Comparison of ENCODE assay signal across 10 cellular contexts in genomic region chr11:61833926-61834277, GRCh38. TPM values are rescaled to one million over a fixed set of nuclear protein-coding genes. Genes with fewer than 3 reads are reported as not detected.
DNase-seq lines count a peak whose midpoint lies in the region; ATAC-seq, FAIRE-seq and TF ChIP-seq lines count a peak whose summit lies in the region.
"Had no signal": no experiment of that assay in that cellular context is flagged by ENCODE, and none has a peak within 500 bp of the region (broad histone marks: within the 10 kb centered on the region; RNA-seq: fewer than 3 reads in every experiment).

No MANE protein-coding gene starts in this region.

- peaks cover 8 to 11% of the 10 kb centered on the region in 2 donors for H3K27me3 Mint-ChIP-seq in CD4-positive, alpha-beta memory T cell

- H3K9ac ChIP-seq in OCI-LY3 (ENCODE audit: low read length), result peak overlapping the region; percentile 71
- peak overlapping the region; percentile 53 for H3K9ac ChIP-seq in endothelial cell of umbilical vein (replicated peaks; ENCODE audit: extremely low read depth, insufficient read depth, low read length)
- H3K9ac ChIP-seq in trophoblast cell (ENCODE audit: low read length), result no peak overlapping the region

- WGBS in trophoblast cell (ENCODE audit: extremely low coverage, insufficient coverage, insufficient read length), result no CpG with 5 or more reads among the region's 12 CpGs

- H2BK12ac ChIP-seq in trophoblast cell (ENCODE audit: low read length), result no peak overlapping the region

- TF ChIP-seq CTCF in OCI-LY3 (IDR thresholded peaks at IDR 0.05; ENCODE audit: low read depth, low read length), result no peak
- TF ChIP-seq CTCF in endothelial cell of umbilical vein (IDR thresholded peaks at IDR 0.05; ENCODE audit: extremely low read depth in 1 of 2, insufficient read depth in 1 of 2, low read depth in 1 of 2, low read length in 2 of 2), result no peak

- peaks cover 3% of the 10 kb centered on the region for H3K27me3 ChIP-seq in CD4-positive, alpha-beta memory T cell (ENCODE audit: insufficient read depth, low read length)
- H3K27me3 ChIP-seq in OCI-LY3 (ENCODE audit: low read depth, low read length), result no peaks in the 10 kb centered on the region
- no peaks in the 10 kb centered on the region for H3K27me3 ChIP-seq in endothelial cell of umbilical vein (ENCODE audit: control insufficient read depth in 2 of 2, insufficient read depth in 2 of 2, low read length in 2 of 2)
- H3K27me3 ChIP-seq in trophoblast cell (ENCODE audit: insufficient read depth, low read length), result no peaks in the 10 kb centered on the region

- H3K27ac ChIP-seq in CD4-positive, alpha-beta memory T cell (ENCODE audit: low read depth, low read length), result no peak overlapping the region
- peak overlapping the region; percentile 96 for H3K27ac ChIP-seq in OCI-LY3 (ENCODE audit: low read length)
- H3K27ac ChIP-seq in endothelial cell of umbilical vein (ENCODE audit: insufficient read depth, low read depth, low read length), result peak overlapping the region; percentile 98
- H3K27ac ChIP-seq in trophoblast cell (ENCODE audit: low read depth, low read length), result no peak overlapping the region

- H3K79me2 ChIP-seq in OCI-LY3 (ENCODE audit: low read length) (peaks cover 85% of the 10 kb centered on the region), endothelial cell of umbilical vein (ENCODE audit: control insufficient read depth, insufficient read depth, low read length) (peaks cover 92% of the 10 kb centered on the region), trophoblast cell (ENCODE audit: control insufficient read depth, insufficient read depth, low read length, poor library complexity) (peaks cover 28% of the 10 kb centered on the region)

- DNase-seq in CD4-positive, alpha-beta memory T cell, result no peak
- DNase-seq in endothelial cell of umbilical vein (ENCODE audit: low read depth, low spot score), result no peak
- DNase-seq in trophoblast cell, result no peak
- no peak for DNase-seq in NCI-H446 treated with DMSO at 0.1 percent for 48 hours (lab: John Stamatoyannopoulos, UW)
- DNase-seq in COR-L47 (lab: John Stamatoyannopoulos, UW), result no peak
- no peak for DNase-seq in NCI-H1436 treated with DMSO at 0.1 percent for 48 hours (lab: John Stamatoyannopoulos, UW)
- DNase-seq: DMS53 had no signal

- dilution Hi-C loops in endothelial cell of umbilical vein (cut with MboI; ENCODE audit: extremely low pct_ligation_motif_present, low sequenced_read_pairs), result no loop called here

- H2AFZ ChIP-seq in OCI-LY3 (ENCODE audit: low read depth, low read length), result no peak overlapping the region
- no peak overlapping the region for H2AFZ ChIP-seq in endothelial cell of umbilical vein (ENCODE audit: low read depth, low read length)
- H2AFZ ChIP-seq in trophoblast cell (ENCODE audit: insufficient read depth, low read length, poor library complexity), result no peak overlapping the region

- POLR2A ChIA-PET in CD4-positive, alpha-beta memory T cell (lab: Charles Lee; ENCODE audit: partially characterized antibody), result interaction anchor here (1.3 to 2.2 kb wide), 3 partner anchors 18 to 135 kb away, joined by 3 to 22 read pairs (median 6); partner anchors contain the start of genes FADS1 and FTH1
- POLR2A ChIA-PET in endothelial cell of umbilical vein (lab: Charles Lee), result interaction anchor here (2.3 kb wide), 1 partner anchor 19 kb away, joined by 10 read pairs; no protein-coding TSS in a partner anchor

- no peak overlapping the region for H2BK120ac ChIP-seq in trophoblast cell (ENCODE audit: insufficient read depth, low read length, poor library complexity)

- H3K4me3 ChIP-seq in CD4-positive, alpha-beta memory T cell (ENCODE audit: low read length in 2 of 2), result no peak overlapping the region
- peak overlapping the region; percentile 40 for H3K4me3 ChIP-seq in OCI-LY3 (ENCODE audit: low read length)
- H3K4me3 ChIP-seq in endothelial cell of umbilical vein (replicated peaks in 1 of 3; ENCODE audit: insufficient read depth in 1 of 3, low read depth in 1 of 3, low read length in 3 of 3), result no peak overlapping the region
- no peak overlapping the region for H3K4me3 ChIP-seq in trophoblast cell (ENCODE audit: low read depth, low read length)

- H3K4me3 Mint-ChIP-seq in CD4-positive, alpha-beta memory T cell, result peak overlapping the region in 3 of 8 donors; percentile 59 to 72 (median 69)

- no peak overlapping the region for H4K12ac ChIP-seq in trophoblast cell (ENCODE audit: low read depth, low read length)

- CTCF ChIA-PET in CD4-positive, alpha-beta memory T cell (lab: Charles Lee; ENCODE audit: partially characterized antibody), result interaction anchor here (0.6 to 2.4 kb wide), 2 partner anchors 37 to 40 kb away, joined by 3 to 12 read pairs; no protein-coding TSS in a partner anchor
- CTCF ChIA-PET in endothelial cell of umbilical vein (lab: Charles Lee), result interaction anchor here (1.2 to 5.7 kb wide), 5 partner anchors 16 to 248 kb away, joined by 4 to 38 read pairs (median 8); partner anchors contain the start of gene FADS1

- TF ChIP-seq POLR2A in endothelial cell of umbilical vein (IDR thresholded peaks at IDR 0.05; ENCODE audit: low read depth, low read length), result no peak

- no peak overlapping the region for H3K14ac ChIP-seq in trophoblast cell (ENCODE audit: low read length)

- no peaks in the 10 kb centered on the region for H3K36me3 Mint-ChIP-seq in CD4-positive, alpha-beta memory T cell

- H2BK5ac ChIP-seq in trophoblast cell (ENCODE audit: low read depth, low read length, poor library complexity), result no peak overlapping the region

- H3K9me1 ChIP-seq in endothelial cell of umbilical vein (replicated peaks; ENCODE audit: control insufficient read depth, extremely low read depth, insufficient read depth, low read length), result no peaks in the 10 kb centered on the region

- H3K4me1 ChIP-seq in CD4-positive, alpha-beta memory T cell (ENCODE audit: insufficient read depth, low read length), result peaks cover 25% of the 10 kb centered on the region
- H3K4me1 ChIP-seq in OCI-LY3 (ENCODE audit: low read length) (peaks cover 67% of the 10 kb centered on the region), endothelial cell of umbilical vein (ENCODE audit: control insufficient read depth, extremely low read depth, insufficient read depth, low read length) (peaks cover 60% of the 10 kb centered on the region), trophoblast cell (ENCODE audit: control insufficient read depth in 1 of 2, insufficient read depth in 2 of 2, low read length in 2 of 2) (peaks cover 19 to 38% of the 10 kb centered on the region in 2 experiments)

- H3K4ac ChIP-seq in trophoblast cell (ENCODE audit: low read depth, low read length), result peak overlapping the region; percentile 50

- H3K18ac ChIP-seq in trophoblast cell (ENCODE audit: low read length), result peak overlapping the region; percentile 3

- no TSS peak for BruUV-seq in endothelial cell of umbilical vein (replicated peaks; lab: Mats Ljungman, UMichigan)

- no peak overlapping the region for H3K23ac ChIP-seq in trophoblast cell (ENCODE audit: low read length)

- H3K79me1 ChIP-seq in trophoblast cell (ENCODE audit: low read length), result peaks cover 5% of the 10 kb centered on the region

- H3K4me1 Mint-ChIP-seq in CD4-positive, alpha-beta memory T cell, result peaks cover 13 to 36% (median 26%) of the 10 kb centered on the region in 4 donors

- H3K9me3 ChIP-seq in CD4-positive, alpha-beta memory T cell (ENCODE audit: control insufficient read depth in 1 of 2, low read length in 2 of 2), result no peaks in the 10 kb centered on the region
- H3K9me3 ChIP-seq in OCI-LY3 (ENCODE audit: insufficient read depth, low read length) (no peaks in the 10 kb centered on the region), endothelial cell of umbilical vein (replicated peaks; ENCODE audit: control insufficient read depth, insufficient read depth, low read length) (no peaks in the 10 kb centered on the region), trophoblast cell (ENCODE audit: insufficient read depth, low read depth, low read length) (peaks cover 4% of the 10 kb centered on the region)

- H2AK5ac ChIP-seq in trophoblast cell (ENCODE audit: low read length), result no peak overlapping the region

- no peak for FAIRE-seq in endothelial cell of umbilical vein (lab: Jason Lieb, UNC)
- FAIRE-seq: keratinocyte had no signal

- no peak for ATAC-seq in GM18520 (IDR thresholded peaks at IDR 0.05; ENCODE audit: unreplicated experiment)

- no peak overlapping the region for H4K8ac ChIP-seq in trophoblast cell (ENCODE audit: low read depth, low read length)

- intact Hi-C loops in CD4-positive, alpha-beta memory T cell (cut with micrococcal nuclease), result no loop called here
- intact Hi-C loops in endothelial cell of umbilical vein (cut with micrococcal nuclease), result loop anchor here (1.0 to 2.0 kb wide), 4 partner anchors 12 to 57 kb away; partner anchors contain the start of genes FADS3, FEN1 and TMEM258

- no peaks in the 10 kb centered on the region for H3K36me3 ChIP-seq in CD4-positive, alpha-beta memory T cell (ENCODE audit: insufficient read depth, low read length)
- peaks cover 74% of the 10 kb centered on the region for H3K36me3 ChIP-seq in OCI-LY3 (replicated peaks; ENCODE audit: low read depth, low read length)
- peaks cover 7 to 18% of the 10 kb centered on the region in 2 experiments for H3K36me3 ChIP-seq in endothelial cell of umbilical vein (ENCODE audit: control insufficient read depth in 2 of 2, extremely low read depth in 1 of 2, insufficient read depth in 2 of 2, low read length in 2 of 2)
- H3K36me3 ChIP-seq in trophoblast cell (ENCODE audit: control insufficient read depth in 1 of 2, insufficient read depth in 2 of 2, low read length in 2 of 2), result peaks cover 48 to 50% of the 10 kb centered on the region in 2 experiments

- peak overlapping the region in 5 of 7 donors; percentile 27 to 98 (median 60) for H3K27ac Mint-ChIP-seq in CD4-positive, alpha-beta memory T cell

- no peaks in the 10 kb centered on the region for H3K9me3 Mint-ChIP-seq in CD4-positive, alpha-beta memory T cell

- peak overlapping the region; percentile 98 for H3K4me2 ChIP-seq in OCI-LY3 (ENCODE audit: low read length)
- H3K4me2 ChIP-seq in endothelial cell of umbilical vein (ENCODE audit: insufficient read depth, low read length), result peak overlapping the region; percentile 18
- H3K4me2 ChIP-seq in trophoblast cell (ENCODE audit: low read length), result no peak overlapping the region

- H4K20me1 ChIP-seq in OCI-LY3 (ENCODE audit: insufficient read depth, low read length), result peaks cover 30% of the 10 kb centered on the region
- H4K20me1 ChIP-seq in endothelial cell of umbilical vein (replicated peaks; ENCODE audit: control insufficient read depth, extremely low read depth, insufficient read depth, low read length), result peaks cover 4% of the 10 kb centered on the region

- H4K91ac ChIP-seq in trophoblast cell (ENCODE audit: low read depth, low read length), result no peak overlapping the region

RNA-seq across cellular contexts. Expression of gene FADS2, which starts 5.8 kb away (rescaled TPM):
- under 1 TPM; 0.22 to 0.73 TPM for total RNA-seq in CD4-positive, alpha-beta memory T cell
- under 1 TPM; 0.06 to 0.94 TPM for polyA plus RNA-seq in CD4-positive, alpha-beta memory T cell
- total RNA-seq in endothelial cell of umbilical vein, result 668 and 694 TPM in 2 replicates
- 898 and 969 TPM in 2 replicates for polyA plus RNA-seq in endothelial cell of umbilical vein
- 619 and 783 TPM in 2 replicates for polyA plus RNA-seq in endothelial cell of umbilical vein (2011; cell fraction: cytosol; rRNA removed)
- polyA plus RNA-seq in endothelial cell of umbilical vein (2011; cell fraction: nucleus; rRNA removed), result 552 and 630 TPM in 2 replicates
- 311 and 450 TPM in 2 replicates for polyA plus RNA-seq in endothelial cell of umbilical vein (2012)
- 1,118 and 1,176 TPM in 2 replicates for polyA minus RNA-seq in endothelial cell of umbilical vein
- 46.5 TPM for polyA minus RNA-seq in endothelial cell of umbilical vein (2011; cell fraction: cytosol; rRNA and poly(A)+ RNA removed)
- polyA minus RNA-seq in endothelial cell of umbilical vein (2011; cell fraction: nucleus; rRNA and poly(A)+ RNA removed), result 172 and 219 TPM in 2 replicates
- 538 and 565 TPM in 2 replicates for polyA plus RNA-seq in trophoblast cell (2013)

RNA-seq across cellular contexts. Expression of gene FADS1, which starts 17.1 kb away (rescaled TPM):
- 1 to 10 TPM; 1.7 to 2.2 TPM for total RNA-seq in CD4-positive, alpha-beta memory T cell
- under 1 TPM; 0.70 to 0.72 TPM for polyA plus RNA-seq in CD4-positive, alpha-beta memory T cell
- total RNA-seq in endothelial cell of umbilical vein, result 109 and 110 TPM in 2 replicates
- polyA plus RNA-seq in endothelial cell of umbilical vein, result 121 and 125 TPM in 2 replicates
- polyA plus RNA-seq in endothelial cell of umbilical vein (2011; cell fraction: cytosol; rRNA removed), result 73.0 and 77.1 TPM in 2 replicates
- 79.5 and 82.4 TPM in 2 replicates for polyA plus RNA-seq in endothelial cell of umbilical vein (2011; cell fraction: nucleus; rRNA removed)
- polyA plus RNA-seq in endothelial cell of umbilical vein (2012), result 50.4 and 68.5 TPM in 2 replicates
- polyA minus RNA-seq in endothelial cell of umbilical vein, result 192 and 208 TPM in 2 replicates
- polyA minus RNA-seq in endothelial cell of umbilical vein (2011; cell fraction: cytosol; rRNA and poly(A)+ RNA removed), result 289 TPM
- 51.4 and 61.8 TPM in 2 replicates for polyA minus RNA-seq in endothelial cell of umbilical vein (2011; cell fraction: nucleus; rRNA and poly(A)+ RNA removed)
- 83.8 and 84.0 TPM in 2 replicates for polyA plus RNA-seq in trophoblast cell (2013)

RNA-seq across cellular contexts. Expression of gene FEN1, which starts 41.2 kb away (rescaled TPM):
- total RNA-seq in CD4-positive, alpha-beta memory T cell, result 1 to 10 TPM; 7.4 to 8.0 TPM
- 10 to 100 TPM; 12.7 to 15.4 TPM for polyA plus RNA-seq in CD4-positive, alpha-beta memory T cell
- total RNA-seq in endothelial cell of umbilical vein, result 57.9 and 60.5 TPM in 2 replicates
- polyA plus RNA-seq in endothelial cell of umbilical vein, result 22.9 and 29.3 TPM in 2 replicates
- polyA plus RNA-seq in endothelial cell of umbilical vein (2011; cell fraction: cytosol; rRNA removed), result 38.3 and 46.5 TPM in 2 replicates
- polyA plus RNA-seq in endothelial cell of umbilical vein (2011; cell fraction: nucleus; rRNA removed), result 18.7 and 24.5 TPM in 2 replicates
- polyA plus RNA-seq in endothelial cell of umbilical vein (2012), result 28.8 and 51.8 TPM in 2 replicates
- 43.4 and 48.2 TPM in 2 replicates for polyA minus RNA-seq in endothelial cell of umbilical vein
- polyA minus RNA-seq in endothelial cell of umbilical vein (2011; cell fraction: cytosol; rRNA and poly(A)+ RNA removed), result 96.6 TPM
- polyA minus RNA-seq in endothelial cell of umbilical vein (2011; cell fraction: nucleus; rRNA and poly(A)+ RNA removed), result 16.6 TPM in 2 replicates
- polyA plus RNA-seq in trophoblast cell (2013), result 53.9 and 58.2 TPM in 2 replicates

RNA-seq across cellular contexts. Expression of gene TMEM258, which starts 41.5 kb away (rescaled TPM):
- 100 to 1,000 TPM; 113 to 117 TPM for total RNA-seq in CD4-positive, alpha-beta memory T cell
- 100 to 1,000 TPM; 186 to 276 TPM for polyA plus RNA-seq in CD4-positive, alpha-beta memory T cell
- total RNA-seq in endothelial cell of umbilical vein, result 139 and 140 TPM in 2 replicates
- 534 and 632 TPM in 2 replicates for polyA plus RNA-seq in endothelial cell of umbilical vein
- polyA plus RNA-seq in endothelial cell of umbilical vein (2011; cell fraction: cytosol; rRNA removed), result 418 and 490 TPM in 2 replicates
- polyA plus RNA-seq in endothelial cell of umbilical vein (2011; cell fraction: nucleus; rRNA removed), result 98.0 and 104 TPM in 2 replicates
- polyA plus RNA-seq in endothelial cell of umbilical vein (2012), result 399 and 519 TPM in 2 replicates
- 266 and 269 TPM in 2 replicates for polyA minus RNA-seq in endothelial cell of umbilical vein
- polyA minus RNA-seq in endothelial cell of umbilical vein (2011; cell fraction: cytosol; rRNA and poly(A)+ RNA removed), result 112 TPM
- polyA minus RNA-seq in endothelial cell of umbilical vein (2011; cell fraction: nucleus; rRNA and poly(A)+ RNA removed), result 47.6 and 56.5 TPM in 2 replicates
- 246 and 256 TPM in 2 replicates for polyA plus RNA-seq in trophoblast cell (2013)

RNA-seq across cellular contexts. Expression of gene FADS3, which starts 57.4 kb away (rescaled TPM):
- 1 to 10 TPM; 5.9 to 7.8 TPM for total RNA-seq in CD4-positive, alpha-beta memory T cell
- polyA plus RNA-seq in CD4-positive, alpha-beta memory T cell, result 1 to 10 TPM; 2.9 to 3.0 TPM
- total RNA-seq in endothelial cell of umbilical vein, result 204 and 216 TPM in 2 replicates
- polyA plus RNA-seq in endothelial cell of umbilical vein, result 346 and 506 TPM in 2 replicates
- 166 and 243 TPM in 2 replicates for polyA plus RNA-seq in endothelial cell of umbilical vein (2011; cell fraction: cytosol; rRNA removed)
- 1,185 and 1,740 TPM in 2 replicates for polyA plus RNA-seq in endothelial cell of umbilical vein (2011; cell fraction: nucleus; rRNA removed)
- 114 and 158 TPM in 2 replicates for polyA plus RNA-seq in endothelial cell of umbilical vein (2012)
- 188 and 207 TPM in 2 replicates for polyA minus RNA-seq in endothelial cell of umbilical vein
- 32.9 TPM for polyA minus RNA-seq in endothelial cell of umbilical vein (2011; cell fraction: cytosol; rRNA and poly(A)+ RNA removed)
- 141 and 219 TPM in 2 replicates for polyA minus RNA-seq in endothelial cell of umbilical vein (2011; cell fraction: nucleus; rRNA and poly(A)+ RNA removed)
- 290 and 330 TPM in 2 replicates for polyA plus RNA-seq in trophoblast cell (2013)

Comparison
In these comparisons a context has a peak if more than half of its experiments do, and no peak if none do; other contexts are left out.
1. H3K27ac ChIP-seq: peak in OCI-LY3 (single experiment) and endothelial cell of umbilical vein (single experiment); none in CD4-positive, alpha-beta memory T cell (single experiment) and trophoblast cell (single experiment).
2. RNA of gene FADS2, which starts 5.8 kb away (total RNA-seq): 668 to 694 TPM in endothelial cell of umbilical vein; 0.22 to 0.73 TPM in CD4-positive, alpha-beta memory T cell; every median in the first group is over 100 times any median in the second.
3. RNA of gene FADS1, which starts 17.1 kb away (total RNA-seq): 109 to 110 TPM in endothelial cell of umbilical vein; 1.7 to 2.2 TPM in CD4-positive, alpha-beta memory T cell; every median in the first group is over 10 times any median in the second.